Comparison of ENCODE assay signal across 19 cellular contexts in genomic region chr5:8114597-8115266, GRCh38.
DNase-seq lines count a peak whose midpoint lies in the region; ATAC-seq, FAIRE-seq and TF ChIP-seq lines count a peak whose summit lies in the region.
"Had no signal": no experiment of that assay in that cellular context is flagged by ENCODE, and none has a peak within 500 bp of the region (broad histone marks: within the 10 kb centered on the region; RNA-seq: fewer than 3 reads in every experiment).

No MANE protein-coding gene starts in this region.

- intact Hi-C loops in HepG2 (cut with micrococcal nuclease; ENCODE audit: unreplicated experiment): no loop called here
- intact Hi-C loops in right lobe of liver (cut with DNase I): no loop called here
- intact Hi-C loops in ascending aorta (cut with DNase I): no loop called here

- H3K4me2 ChIP-seq in HepG2 (ENCODE audit: low read depth, low read length): no peak overlapping the region

- in situ Hi-C loops in HepG2 (cut with HindIII; ENCODE audit: extremely low pct_ligation_motif_present, low pct_unique_long_range_greater_than_20kb): no loop called here

- no peak for FAIRE-seq in HepG2 (lab: Jason Lieb, UNC)

- H2AFZ ChIP-seq in HepG2 (ENCODE audit: low read length): no peak overlapping the region

- TF ChIP-seq CTCF in HepG2 (CRISPR knock-in tag; IDR thresholded peaks at IDR 0.05) (no peak), right lobe of liver (IDR thresholded peaks at IDR 0.05) (no peak), WERI-Rb-1 (IDR thresholded peaks at IDR 0.05; ENCODE audit: low read depth, low read length) (no peak), ascending aorta (IDR thresholded peaks at IDR 0.05) (no peak)

- no peaks in the 10 kb centered on the region for H3K79me2 ChIP-seq in HepG2 (ENCODE audit: insufficient read depth, low read length)

- no peaks in the 10 kb centered on the region for H3K36me3 ChIP-seq in HepG2 (replicated peaks in 1 of 2; ENCODE audit: control insufficient read depth in 1 of 2, insufficient read depth in 2 of 2, low read length in 2 of 2)
- no peaks in the 10 kb centered on the region for H3K36me3 ChIP-seq in right lobe of liver
- H3K36me3 ChIP-seq in WERI-Rb-1: no peaks in the 10 kb centered on the region
- H3K36me3 ChIP-seq in ascending aorta: no peaks in the 10 kb centered on the region
- H3K36me3 ChIP-seq: HAP-1, Peyer's patch had no signal

- H3K4me1 ChIP-seq in HepG2 (ENCODE audit: insufficient read depth, low read length) (no peaks in the 10 kb centered on the region), right lobe of liver (no peaks in the 10 kb centered on the region), ascending aorta (no peaks in the 10 kb centered on the region)
- H3K4me1 ChIP-seq: HAP-1, Peyer's patch had no signal

- no peak for DNase-seq in HepG2 (ENCODE audit: low spot score)
- no peak for DNase-seq in right lobe of liver
- peak; percentile 19 for DNase-seq in WERI-Rb-1
- DNase-seq in iPS-NIHi11 (ENCODE audit: low spot score): peak; percentile 21
- no peak for DNase-seq in caudate nucleus (lab: John Stamatoyannopoulos, UW)
- DNase-seq in KG1 (lab: John Stamatoyannopoulos, UW): no peak
- no peak for DNase-seq in ascending aorta (ENCODE audit: low spot score in 2 of 2)
- DNase-seq: Calu3; CD8-positive, alpha-beta memory T cell; GF-D8; MV-4-11; NCI-H1105 treated with DMSO at 0.1 percent for 48 hours; NCI-H2081; NCI-H446 treated with DMSO at 0.1 percent for 48 hours; NCI-H526 treated with DMSO at 0.1 percent for 48 hours; Peyer's patch had no signal

- H4K20me1 ChIP-seq in HepG2 (ENCODE audit: insufficient read depth, low read length): no peaks in the 10 kb centered on the region

- TF ChIP-seq EP300 in HepG2 (IDR thresholded peaks at IDR 0.05; ENCODE audit: low read depth in 2 of 2, low read length in 2 of 2) (no peak), HepG2 (CRISPR knock-in tag; IDR thresholded peaks at IDR 0.05; ENCODE audit: borderline replicate concordance) (no peak)

- WGBS in HepG2 (ENCODE audit: low lambda C conversion rate): 1% methylated on average over 3 of the region's 3 CpGs
- 40% methylated on average over 3 of the region's 3 CpGs for WGBS in right lobe of liver (ENCODE audit: insufficient coverage, low coverage, low lambda C conversion rate, missing lambda C conversion rate)

- H3K9ac ChIP-seq in HepG2 (ENCODE audit: insufficient read depth, low read depth, low read length): no peak overlapping the region

- no peak for TF ChIP-seq RAD21 in HepG2 (CRISPR knock-in tag; IDR thresholded peaks at IDR 0.05)

- CTCF ChIA-PET in HepG2 (lab: Yijun Ruan, JAX; ENCODE audit: low intra/inter-chr PET ratio, low total read pairs): no interaction called here

- H3K27me3 ChIP-seq in HepG2 (ENCODE audit: control insufficient read depth in 1 of 2, insufficient read depth in 2 of 2, low read length in 2 of 2) (no peaks in the 10 kb centered on the region), right lobe of liver (no peaks in the 10 kb centered on the region), WERI-Rb-1 (ENCODE audit: insufficient read depth, low read depth, severe bottlenecking) (no peaks in the 10 kb centered on the region), ascending aorta (no peaks in the 10 kb centered on the region)
- H3K27me3 ChIP-seq: Peyer's patch had no signal

- ATAC-seq in HepG2 (peak; percentile 56; the same call in 2 of the 3 replicates), right lobe of liver (no peak), GM18505 (IDR thresholded peaks at IDR 0.05; ENCODE audit: unreplicated experiment) (no peak)

- TF ChIP-seq POLR2A in HepG2 (IDR thresholded peaks at IDR 0.05; ENCODE audit: insufficient read depth in 1 of 2, low read depth in 2 of 2, low read length in 2 of 2) (no peak), right lobe of liver (IDR thresholded peaks at IDR 0.05) (no peak), GM18505 (IDR thresholded peaks at IDR 0.05; ENCODE audit: borderline replicate concordance, extremely low read depth, insufficient read depth, insufficient read length) (no peak)

- POLR2A ChIA-PET in HepG2 (lab: Yijun Ruan, JAX): no interaction called here

- H3K4me3 ChIP-seq in HepG2 (replicated peaks in 1 of 3; ENCODE audit: insufficient read depth in 1 of 3, low read depth in 2 of 3, low read length in 3 of 3) (no peak overlapping the region), right lobe of liver (no peak overlapping the region), WERI-Rb-1 (ENCODE audit: low read depth, low read length) (no peak overlapping the region), ascending aorta (no peak overlapping the region)
- H3K4me3 ChIP-seq: HAP-1, Peyer's patch had no signal

- no peak overlapping the region for H3K27ac ChIP-seq in HepG2 (ENCODE audit: extremely low read length, insufficient read depth, low read length)
- no peak overlapping the region for H3K27ac ChIP-seq in right lobe of liver
- no peak overlapping the region for H3K27ac ChIP-seq in WERI-Rb-1
- no peak overlapping the region for H3K27ac ChIP-seq in caudate nucleus (ENCODE audit: low read depth, low read length)
- no peak overlapping the region for H3K27ac ChIP-seq in ascending aorta
- H3K27ac ChIP-seq: C4-2B, Peyer's patch had no signal

- H3K9me3 ChIP-seq in HepG2 (ENCODE audit: low read length) (0 out of 2 replicates have a peak, but pooled peaks cover 2% of the 10 kb centered on the region), right lobe of liver (no peaks in the 10 kb centered on the region), WERI-Rb-1 (ENCODE audit: severe bottlenecking) (no peaks in the 10 kb centered on the region), ascending aorta (no peaks in the 10 kb centered on the region)
- H3K9me3 ChIP-seq: HAP-1, Peyer's patch had no signal

- BruUV-seq in HepG2 (replicated peaks; lab: Mats Ljungman, UMichigan): no TSS peak

TF ChIP-seq in HepG2, 621 proteins besides CTCF, POLR2A, EP300 and RAD21:
- TF ChIP-seq SNAPC2 (CRISPR knock-in tag; IDR thresholded peaks at IDR 0.05) (no peak), HINFP (CRISPR knock-in tag; IDR thresholded peaks at IDR 0.05; ENCODE audit: low read depth) (no peak), MAFF (IDR thresholded peaks at IDR 0.05; ENCODE audit: low read depth, low read length) (no peak), THAP11 (CRISPR knock-in tag; IDR thresholded peaks at IDR 0.05) (no peak), ZBTB33 (CRISPR knock-in tag; IDR thresholded peaks at IDR 0.05) (no peak), NFE2L1 (CRISPR knock-in tag; IDR thresholded peaks at IDR 0.05; ENCODE audit: borderline replicate concordance) (no peak)

Comparison
In these comparisons a context has a peak if more than half of its experiments do, and no peak if none do; other contexts are left out.
1. DNase-seq: peak in WERI-Rb-1 (single experiment) and iPS-NIHi11 (single experiment); none in HepG2 (single experiment), right lobe of liver (0 of 3), caudate nucleus (0 of 61), KG1 (single experiment) and ascending aorta (0 of 2).